16 cellular contexts compared by ENCODE assay signal in the genomic region with DNA sequence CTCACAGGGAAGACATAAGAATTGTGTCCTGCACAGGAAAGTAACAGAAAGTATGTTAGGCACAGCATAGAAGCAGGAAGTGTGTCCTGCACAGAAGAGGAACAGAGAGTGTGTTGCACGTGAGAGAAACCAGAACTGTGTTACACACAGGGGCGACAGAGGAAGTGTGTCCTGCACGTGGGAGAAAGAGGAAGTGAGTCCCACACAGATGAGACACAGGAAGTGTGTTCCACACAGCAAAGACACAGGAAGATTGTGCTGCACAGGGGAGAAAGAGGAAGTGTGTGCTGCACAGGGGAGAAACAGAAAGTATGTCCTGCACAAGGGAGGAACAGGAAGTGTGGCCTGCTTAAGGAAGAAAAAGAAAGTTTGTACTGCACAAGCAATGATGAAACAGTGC.
"Had no signal": no experiment of that assay in that cellular context is flagged by ENCODE, and none has a peak within 500 bp of the region (broad histone marks: within the 10 kb centered on the region; RNA-seq: fewer than 3 reads in every experiment).

No MANE protein-coding gene starts in this region.

- H3K4me3 ChIP-seq: ascending aorta, heart left ventricle, neural progenitor cell, psoas muscle, right lobe of liver, SK-N-MC, smooth muscle cell had no signal

- H3K4me1 ChIP-seq: ascending aorta, heart left ventricle, neural progenitor cell, psoas muscle, right lobe of liver had no signal

- H3K9me3 ChIP-seq: ascending aorta, heart left ventricle, psoas muscle, right lobe of liver had no signal

- H3K27me3 Mint-ChIP-seq: stimulated activated naive CD8-positive, alpha-beta T cell treated with anti-CD3 and anti-CD28 coated beads, Interleukin-15, Interleukin-2, amounts not matched to agents 100 ng/mL and 50 ng/mL, for 24 hours; type B pancreatic cell had no signal

- H3K36me3 Mint-ChIP-seq: mesothelial cell of epicardium, neural progenitor cell, type B pancreatic cell had no signal

- ATAC-seq: heart left ventricle, psoas muscle, right lobe of liver had no signal

- H3K27me3 ChIP-seq: ascending aorta, heart left ventricle, neural progenitor cell, right lobe of liver had no signal

- DNase-seq: activated CD4-positive, alpha-beta T cell treated with anti-CD3 and anti-CD28 coated beads for 4 hours; activated effector memory CD4-positive, alpha-beta T cell treated with Interleukin-2 at 50 U/mL for 16 hours; dermis blood vessel endothelial cell; heart left ventricle; immature natural killer cell; psoas muscle; right lobe of liver; stimulated activated CD4-positive, alpha-beta T cell treated with anti-CD3 and anti-CD28 coated beads, Interleukin-4, amount 100 ng/mL, for 4 hours; stimulated activated CD8-positive, alpha-beta memory T cell treated with anti-CD3 and anti-CD28 coated beads, Interleukin-4, amount 100 ng/mL, for 48 hours had no signal

- H3K9me3 Mint-ChIP-seq: mesothelial cell of epicardium, neural progenitor cell, type B pancreatic cell had no signal

- H3K4me3 Mint-ChIP-seq: mesothelial cell of epicardium; neural progenitor cell; stimulated activated naive CD8-positive, alpha-beta T cell treated with anti-CD3 and anti-CD28 coated beads, Interleukin-15, Interleukin-2, amounts not matched to agents 100 ng/mL and 50 ng/mL, for 24 hours; type B pancreatic cell had no signal

- H3K27ac Mint-ChIP-seq: immature natural killer cell; mesothelial cell of epicardium; neural progenitor cell; stimulated activated naive CD8-positive, alpha-beta T cell treated with anti-CD3 and anti-CD28 coated beads, Interleukin-15, Interleukin-2, amounts not matched to agents 100 ng/mL and 50 ng/mL, for 24 hours; type B pancreatic cell had no signal

- H3K4me1 Mint-ChIP-seq: immature natural killer cell, mesothelial cell of epicardium, neural progenitor cell had no signal

- H3K27ac ChIP-seq: ascending aorta, heart left ventricle, neural progenitor cell, psoas muscle, right lobe of liver, SK-N-MC had no signal
